Comparison of ENCODE assay signal across 8 cellular contexts in the genomic region with DNA sequence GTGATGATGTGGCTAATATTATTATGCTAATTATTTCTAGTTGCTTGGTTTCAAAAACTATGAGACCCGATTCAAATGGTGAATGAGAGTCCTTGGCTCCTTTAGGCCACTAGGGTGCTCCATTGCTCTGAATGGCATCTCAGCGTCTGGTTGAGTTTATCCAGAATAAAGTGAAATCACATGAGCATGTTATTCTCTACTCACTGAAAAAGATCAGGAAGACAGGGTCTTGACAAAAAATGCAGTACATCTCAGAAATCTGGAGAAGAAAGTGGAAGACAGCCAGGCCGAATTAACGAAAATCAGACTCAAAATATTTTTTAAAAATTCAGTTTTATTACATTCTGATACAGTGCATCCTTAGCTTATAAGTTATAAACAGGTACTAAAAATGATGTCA.
DNase-seq lines count a peak whose midpoint lies in the region; ATAC-seq and TF ChIP-seq lines count a peak whose summit lies in the region.

No MANE protein-coding gene starts in this region.

- peak; percentile 21 for TF ChIP-seq CTCF in natural killer cell (IDR thresholded peaks at IDR 0.05)
- TF ChIP-seq CTCF in esophagus muscularis mucosa (IDR thresholded peaks at IDR 0.05) = peak; percentile 77 to 84 (median 80)
- peak; percentile 74 for TF ChIP-seq CTCF in nephron progenitor cell (IDR thresholded peaks at IDR 0.05)

- peaks cover 0 to 7% (median 0%) of the 10 kb centered on the region in 4 donors for H3K27me3 ChIP-seq in esophagus muscularis mucosa

- intact Hi-C loops in natural killer cell (cut with micrococcal nuclease) (loop anchor here (2.0 kb wide), 1 partner anchor 645 kb away; no protein-coding TSS in a partner anchor), esophagus muscularis mucosa (cut with DNase I) (loop anchor here (2.0 to 5.0 kb wide), 2 partner anchors 97 to 962 kb away; no protein-coding TSS in a partner anchor)

- H3K27me3 Mint-ChIP-seq in natural killer cell (ENCODE audit: low read depth in 2 of 2) (peaks cover 20 to 45% of the 10 kb centered on the region in 2 donors), nephron progenitor cell (ENCODE audit: low read depth, poor library complexity) (no peaks in the 10 kb centered on the region)
- peaks cover 28 to 33% of the 10 kb centered on the region in 2 donors for H3K27me3 Mint-ChIP-seq in natural killer cell treated with Interleukin-12 subunit alpha and Interleukin-12 subunit beta and Interleukin-15 and Interleukin-18, amount 100 ng/mL, for 72 hours

- peak overlapping the region; percentile 33 to 81 (median 62) for H3K27ac ChIP-seq in esophagus muscularis mucosa (replicated peaks in 1 of 4)

- no peaks in the 10 kb centered on the region for H3K9me3 ChIP-seq in esophagus muscularis mucosa

- no peak for TF ChIP-seq POLR2A in esophagus muscularis mucosa (IDR thresholded peaks at IDR 0.05; ENCODE audit: low read depth)

- no peak for TF ChIP-seq EP300 in esophagus muscularis mucosa (IDR thresholded peaks at IDR 0.05)

- DNase-seq in natural killer cell (no peak), HuH-7.5 (ENCODE audit: low spot score) (peak; percentile 15), RPMI7951 (ENCODE audit: low read depth) (peak; percentile 50), esophagus muscularis mucosa (ENCODE audit: extremely low spot score) (no peak), nephron progenitor cell (peak; percentile 28)
- DNase-seq in natural killer cell treated with Interleukin-12 subunit alpha and Interleukin-12 subunit beta and Interleukin-15 and Interleukin-18, amount 100 ng/mL, for 72 hours (ENCODE audit: low spot score) = no peak
- no peak for DNase-seq in stimulated activated effector memory CD8-positive, alpha-beta T cell treated with anti-CD3 and anti-CD28 coated beads, Interleukin-12 subunit alpha, Interleukin-12 subunit beta, amount 100 ng/mL, for 72 hours (ENCODE audit: low spot score in 2 of 2)

- no peaks in the 10 kb centered on the region for H3K36me3 Mint-ChIP-seq in natural killer cell
- H3K36me3 Mint-ChIP-seq in natural killer cell treated with Interleukin-12 subunit alpha and Interleukin-12 subunit beta and Interleukin-15 and Interleukin-18, amount 100 ng/mL, for 72 hours = no peaks in the 10 kb centered on the region
- peaks cover 8% of the 10 kb centered on the region for H3K36me3 Mint-ChIP-seq in nephron progenitor cell (ENCODE audit: low read depth)
- no peaks in the 10 kb centered on the region for H3K36me3 Mint-ChIP-seq in stimulated activated effector memory CD8-positive, alpha-beta T cell treated with anti-CD3 and anti-CD28 coated beads, Interleukin-12 subunit alpha, Interleukin-12 subunit beta, amount 100 ng/mL, for 72 hours

- no peak overlapping the region for H3K4me3 ChIP-seq in esophagus muscularis mucosa

- H3K9me3 Mint-ChIP-seq in natural killer cell (no peaks in the 10 kb centered on the region), nephron progenitor cell (peaks cover 18% of the 10 kb centered on the region)
- H3K9me3 Mint-ChIP-seq in natural killer cell treated with Interleukin-12 subunit alpha and Interleukin-12 subunit beta and Interleukin-15 and Interleukin-18, amount 100 ng/mL, for 72 hours = no peaks in the 10 kb centered on the region
- no peaks in the 10 kb centered on the region for H3K9me3 Mint-ChIP-seq in stimulated activated effector memory CD8-positive, alpha-beta T cell treated with anti-CD3 and anti-CD28 coated beads, Interleukin-12 subunit alpha, Interleukin-12 subunit beta, amount 100 ng/mL, for 72 hours

- H3K4me1 Mint-ChIP-seq in natural killer cell (no peaks in the 10 kb centered on the region), nephron progenitor cell (peaks cover 13% of the 10 kb centered on the region)
- no peaks in the 10 kb centered on the region for H3K4me1 Mint-ChIP-seq in natural killer cell treated with Interleukin-12 subunit alpha and Interleukin-12 subunit beta and Interleukin-15 and Interleukin-18, amount 100 ng/mL, for 72 hours (ENCODE audit: low read depth in 2 of 2)
- H3K4me1 Mint-ChIP-seq in stimulated activated effector memory CD8-positive, alpha-beta T cell treated with anti-CD3 and anti-CD28 coated beads, Interleukin-12 subunit alpha, Interleukin-12 subunit beta, amount 100 ng/mL, for 72 hours = no peaks in the 10 kb centered on the region

- H3K4me3 Mint-ChIP-seq in natural killer cell = no peak overlapping the region
- no peak overlapping the region for H3K4me3 Mint-ChIP-seq in natural killer cell treated with Interleukin-12 subunit alpha and Interleukin-12 subunit beta and Interleukin-15 and Interleukin-18, amount 100 ng/mL, for 72 hours
- no peak overlapping the region for H3K4me3 Mint-ChIP-seq in nephron progenitor cell
- H3K4me3 Mint-ChIP-seq in stimulated activated effector memory CD8-positive, alpha-beta T cell treated with anti-CD3 and anti-CD28 coated beads, Interleukin-12 subunit alpha, Interleukin-12 subunit beta, amount 100 ng/mL, for 72 hours = no peak overlapping the region

- peak in 2 of 3 donors; percentile 52 to 64 for ATAC-seq in natural killer cell
- ATAC-seq in natural killer cell treated with Interleukin-12 subunit alpha and Interleukin-12 subunit beta and Interleukin-15 and Interleukin-18, amount 100 ng/mL, for 72 hours = no peak
- peak; percentile 90 for ATAC-seq in GM21786 (IDR thresholded peaks at IDR 0.05; ENCODE audit: unreplicated experiment)
- no peak for ATAC-seq in stimulated activated effector memory CD8-positive, alpha-beta T cell treated with anti-CD3 and anti-CD28 coated beads, Interleukin-12 subunit alpha, Interleukin-12 subunit beta, amount 100 ng/mL, for 72 hours

- no peaks in the 10 kb centered on the region for H3K36me3 ChIP-seq in esophagus muscularis mucosa

- 11% methylated on average over 4 of the region's 4 CpGs for WGBS in esophagus muscularis mucosa

- peaks cover 0 to 56% (median 40%) of the 10 kb centered on the region in 4 donors for H3K4me1 ChIP-seq in esophagus muscularis mucosa

- H3K27ac Mint-ChIP-seq in natural killer cell (no peak overlapping the region), nephron progenitor cell (no peak overlapping the region)
- no peak overlapping the region for H3K27ac Mint-ChIP-seq in natural killer cell treated with Interleukin-12 subunit alpha and Interleukin-12 subunit beta and Interleukin-15 and Interleukin-18, amount 100 ng/mL, for 72 hours
- no peak overlapping the region for H3K27ac Mint-ChIP-seq in stimulated activated effector memory CD8-positive, alpha-beta T cell treated with anti-CD3 and anti-CD28 coated beads, Interleukin-12 subunit alpha, Interleukin-12 subunit beta, amount 100 ng/mL, for 72 hours

Comparison
In these comparisons a context has a peak if more than half of its experiments do, and no peak if none do; other contexts are left out.
1. ATAC-seq: peak in natural killer cell (2 of 3) and GM21786 (single experiment); none in natural killer cell treated with Interleukin-12 subunit alpha and Interleukin-12 subunit beta and Interleukin-15 and Interleukin-18, amount 100 ng/mL, for 72 hours (0 of 2) and stimulated activated effector memory CD8-positive, alpha-beta T cell treated with anti-CD3 and anti-CD28 coated beads, Interleukin-12 subunit alpha, Interleukin-12 subunit beta, amount 100 ng/mL, for 72 hours (single experiment).
2. DNase-seq: peak in HuH-7.5 (single experiment), RPMI7951 (single experiment) and nephron progenitor cell (single experiment); none in natural killer cell (single experiment), natural killer cell treated with Interleukin-12 subunit alpha and Interleukin-12 subunit beta and Interleukin-15 and Interleukin-18, amount 100 ng/mL, for 72 hours (single experiment), esophagus muscularis mucosa (single experiment) and stimulated activated effector memory CD8-positive, alpha-beta T cell treated with anti-CD3 and anti-CD28 coated beads, Interleukin-12 subunit alpha, Interleukin-12 subunit beta, amount 100 ng/mL, for 72 hours (0 of 2).
3. CTCF ChIP-seq: peak in every context shown above with its lines; median percentile 80 in esophagus muscularis mucosa; 74 in nephron progenitor cell; 21 in natural killer cell.